8 cellular contexts compared by ENCODE assay signal in genomic region chr1:20732071-20732587, GRCh38. TPM values are rescaled to one million over a fixed set of nuclear protein-coding genes. Genes with fewer than 3 reads are reported as not detected.
DNase-seq lines count a peak whose midpoint lies in the region; ATAC-seq lines count a peak whose summit lies in the region.

No MANE protein-coding gene starts in this region.

- H3K4me1 ChIP-seq in endocrine pancreas (ENCODE audit: control insufficient read depth, insufficient read depth, low read length) (peaks cover 4% of the 10 kb centered on the region), mesodermal cell (ENCODE audit: control insufficient read depth, insufficient read depth, low read length, poor library complexity, severe bottlenecking) (peaks cover 13% of the 10 kb centered on the region)

- DNase-seq in ELR (ENCODE audit: low read depth) (peak; percentile 85), NCI-H226 (peak; percentile 90)
- DNase-seq in activated CD8-positive, alpha-beta memory T cell treated with anti-CD3 and anti-CD28 coated beads for 24 hours: peak; percentile 83
- peak; percentile 44 for DNase-seq in stimulated activated CD8-positive, alpha-beta memory T cell treated with anti-CD3 and anti-CD28 coated beads, Interleukin-4, amount 100 ng/mL, for 24 hours (ENCODE audit: low read depth)

- ATAC-seq in HG02642 (IDR thresholded peaks at IDR 0.05; ENCODE audit: poor library complexity, unreplicated experiment) (peak; percentile 71), GM21825 (IDR thresholded peaks at IDR 0.05; ENCODE audit: unreplicated experiment) (no peak)

- WGBS in mesodermal cell (ENCODE audit: insufficient coverage in 2 of 2), 2 experiments: 0% methylated on average over 37 to 40 of the region's 55 CpGs

- peak overlapping the region; percentile 87 for H3K9ac ChIP-seq in endocrine pancreas (ENCODE audit: control insufficient read depth, insufficient read depth, low read length)

- H3K36me3 ChIP-seq in endocrine pancreas (ENCODE audit: control insufficient read depth, insufficient read depth, low read length) (no peaks in the 10 kb centered on the region), mesodermal cell (ENCODE audit: control insufficient read depth, insufficient read depth, low read length) (peaks cover 11% of the 10 kb centered on the region)

- peak overlapping the region; percentile 62 for H3K27ac ChIP-seq in mesodermal cell (ENCODE audit: low read depth, low read length, severe bottlenecking)

- no peaks in the 10 kb centered on the region for H3K27me3 ChIP-seq in endocrine pancreas (ENCODE audit: control insufficient read depth, insufficient read depth, low read length)

- H3K9me3 ChIP-seq in endocrine pancreas (ENCODE audit: control insufficient read depth, low read length): no peaks in the 10 kb centered on the region
- no peaks in the 10 kb centered on the region for H3K9me3 ChIP-seq in mesodermal cell (ENCODE audit: control insufficient read depth, low read length)

- H3K4me3 ChIP-seq in endocrine pancreas (ENCODE audit: control insufficient read depth, insufficient read depth, low read length) (peak overlapping the region; percentile 58), mesodermal cell (ENCODE audit: extremely low read depth, insufficient read depth, low read length, poor library complexity, severe bottlenecking) (peak overlapping the region; percentile 45)

RNA-seq across cellular contexts. Expression of gene SH2D5, which starts 0.4 kb away (rescaled TPM):
- polyA plus RNA-seq in mesodermal cell (2013, experiment 1 of 2): 2.1 TPM
- polyA plus RNA-seq in mesodermal cell (2013, experiment 2 of 2): 1.9 TPM

RNA-seq across cellular contexts. Expression of gene KIF17, which starts 14.3 kb away (rescaled TPM):
- polyA plus RNA-seq in mesodermal cell (2013, experiment 1 of 2): 5.0 TPM
- polyA plus RNA-seq in mesodermal cell (2013, experiment 2 of 2): 3.8 TPM

RNA-seq across cellular contexts. Expression of gene HP1BP3, which starts 55.0 kb away (rescaled TPM):
- 190 TPM for polyA plus RNA-seq in mesodermal cell (2013, experiment 1 of 2)
- polyA plus RNA-seq in mesodermal cell (2013, experiment 2 of 2): 209 TPM
